In genomic region chr22:30230787-30231461, GRCh38 we compare ENCODE assay signal across 27 cellular contexts. TPM values are rescaled to one million over a fixed set of nuclear protein-coding genes. Genes with fewer than 3 reads are reported as not detected.
"Had no signal": no experiment of that assay in that cellular context is flagged by ENCODE, and none has a peak within 500 bp of the region (broad histone marks: within the 10 kb centered on the region; RNA-seq: fewer than 3 reads in every experiment).

No MANE protein-coding gene starts in this region.

- H3K9me3 ChIP-seq: esophagus muscularis mucosa, gastroesophageal sphincter, heart right ventricle, spleen, testis, upper lobe of right lung had no signal

- H3K9me3 Mint-ChIP-seq: immature natural killer cell; memory B cell; natural killer cell treated with Interleukin-12 subunit alpha and Interleukin-12 subunit beta and Interleukin-15 and Interleukin-18, amount 100 ng/mL, for 72 hours; stimulated activated memory B cell treated with anti-CD40 and anti-IgM and Interleukin-4, amounts not matched to agents 10 μg/mL and 1 μg/mL and 100 μg/mL, for 72 hours; T-cell had no signal

- H3K27ac Mint-ChIP-seq: dendritic cell treated with granulocyte-macrophage colony-stimulating factor and Interleukin-4, amounts not matched to agents 40 ng/mL and 50 ng/mL, for 4 days; memory B cell; natural killer cell treated with Interleukin-12 subunit alpha and Interleukin-12 subunit beta and Interleukin-15 and Interleukin-18, amount 100 ng/mL, for 72 hours; stimulated activated memory B cell treated with anti-CD40 and anti-IgM and Interleukin-4, amounts not matched to agents 10 μg/mL and 1 μg/mL and 100 μg/mL, for 72 hours; T-cell had no signal

- FAIRE-seq: endothelial cell of umbilical vein had no signal

- H3K27me3 ChIP-seq: cardiac muscle cell, testis, upper lobe of right lung had no signal

- H3K4me3 Mint-ChIP-seq: dendritic cell treated with granulocyte-macrophage colony-stimulating factor and Interleukin-4, amounts not matched to agents 40 ng/mL and 50 ng/mL, for 4 days; immature natural killer cell; memory B cell; natural killer cell treated with Interleukin-12 subunit alpha and Interleukin-12 subunit beta and Interleukin-15 and Interleukin-18, amount 100 ng/mL, for 72 hours; stimulated activated memory B cell treated with anti-CD40 and anti-IgM and Interleukin-4, amounts not matched to agents 10 μg/mL and 1 μg/mL and 100 μg/mL, for 72 hours; T-cell had no signal

- H3K4me1 Mint-ChIP-seq: stimulated activated memory B cell treated with anti-CD40 and anti-IgM and Interleukin-4, amounts not matched to agents 10 μg/mL and 1 μg/mL and 100 μg/mL, for 72 hours had no signal

- H3K27me3 Mint-ChIP-seq: natural killer cell treated with Interleukin-12 subunit alpha and Interleukin-12 subunit beta and Interleukin-15 and Interleukin-18, amount 100 ng/mL, for 72 hours; T-cell had no signal

- DNase-seq: activated CD4-positive, alpha-beta T cell treated with anti-CD3 and anti-CD28 coated beads, Interleukin-2, amount 50 U/mL, for 1 hour; activated CD4-positive, CD25-positive, alpha-beta regulatory T cell treated with anti-CD3 and anti-CD28 coated beads, Interleukin-2, amount 50 U/mL, for 72 hours; activated CD8-positive, alpha-beta memory T cell treated with anti-CD3 and anti-CD28 coated beads, Interleukin-2, amount 50 U/mL, for 48 hours; activated effector memory CD4-positive, alpha-beta T cell treated with anti-CD3 and anti-CD28 coated beads, Interleukin-2, amount 50 U/mL, for 16 hours; activated naive CD4-positive, alpha-beta T cell treated with anti-CD3 and anti-CD28 coated beads, Interleukin-2, amount 50 U/mL, for 16 hours; activated T-cell treated with anti-CD3 and anti-CD28 coated beads, Interleukin-2, amount 50 U/mL, for 48 hours; amniotic stem cell; effector memory CD4-positive, alpha-beta T cell; heart right ventricle; immature natural killer cell; left ventricle myocardium superior; nucleus accumbens; spleen; stimulated activated CD4-positive, alpha-beta T cell treated with anti-CD3 and anti-CD28 coated beads, Interleukin-4, amount 100 ng/mL, for 4 hours; T-cell; testis; upper lobe of right lung had no signal

- H3K4me3 ChIP-seq: cardiac muscle cell, esophagus muscularis mucosa, gastroesophageal sphincter, heart right ventricle, spleen, testis, upper lobe of right lung had no signal

- H3K27ac ChIP-seq: cardiac muscle cell, esophagus muscularis mucosa, gastroesophageal sphincter, spleen, testis, upper lobe of right lung had no signal

- H3K36me3 Mint-ChIP-seq: immature natural killer cell; memory B cell; natural killer cell treated with Interleukin-12 subunit alpha and Interleukin-12 subunit beta and Interleukin-15 and Interleukin-18, amount 100 ng/mL, for 72 hours; stimulated activated memory B cell treated with anti-CD40 and anti-IgM and Interleukin-4, amounts not matched to agents 10 μg/mL and 1 μg/mL and 100 μg/mL, for 72 hours; T-cell had no signal

- ATAC-seq: gastroesophageal sphincter; heart right ventricle; left ventricle myocardium superior; natural killer cell treated with Interleukin-12 subunit alpha and Interleukin-12 subunit beta and Interleukin-15 and Interleukin-18, amount 100 ng/mL, for 72 hours; stimulated activated memory B cell treated with anti-CD40 and anti-IgM and Interleukin-4, amounts not matched to agents 10 μg/mL and 1 μg/mL and 100 μg/mL, for 72 hours; T-cell; upper lobe of right lung had no signal

- H3K36me3 ChIP-seq: cardiac muscle cell, esophagus muscularis mucosa, gastroesophageal sphincter, heart right ventricle, spleen, upper lobe of right lung had no signal

RNA-seq across cellular contexts. Expression of gene OSM, which starts 35.7 kb away (rescaled TPM):
- total RNA-seq: cardiac muscle cell, chondrocyte, endothelial cell of umbilical vein, left ventricle myocardium superior, renal cortical epithelial cell had no signal
- polyA plus RNA-seq: cardiac muscle cell, endothelial cell of umbilical vein had no signal
